Comparison of ENCODE assay signal across 8 cellular contexts in the genomic region with DNA sequence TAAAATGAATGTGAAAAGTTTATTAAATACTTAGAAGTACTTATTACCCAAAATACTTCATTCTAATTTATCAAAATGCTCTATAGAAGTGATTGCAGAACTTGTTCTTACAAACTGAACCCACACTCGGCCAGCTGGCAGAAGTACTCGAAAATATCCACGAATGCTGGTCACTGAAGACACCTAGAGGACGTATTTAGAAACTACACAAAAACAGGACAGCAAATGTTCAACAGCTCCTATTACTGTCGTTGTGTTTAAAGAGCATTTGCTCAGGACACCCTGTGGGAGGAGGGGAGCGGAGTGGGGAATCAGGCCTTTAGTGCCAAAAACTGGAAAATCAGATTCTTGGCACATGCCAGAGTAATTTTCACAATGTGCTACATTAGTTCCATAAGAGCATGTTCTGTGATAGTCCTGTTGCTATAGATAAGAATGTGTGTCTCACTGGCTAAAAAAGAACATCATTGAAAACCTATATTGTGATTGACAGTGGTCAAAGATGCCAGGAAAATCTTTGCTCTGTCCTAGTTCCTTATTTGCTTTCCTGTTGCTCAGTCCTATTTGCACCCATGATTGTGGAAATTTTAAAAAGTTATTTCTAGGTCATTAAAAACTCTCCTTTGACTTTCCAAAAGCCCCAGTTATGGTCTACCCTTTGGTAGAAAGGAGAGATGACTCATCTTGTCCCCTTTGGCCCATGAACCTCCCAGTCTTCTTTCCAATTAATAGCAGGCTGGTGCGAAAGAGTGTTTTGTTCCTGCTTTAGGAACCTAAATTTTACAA. TPM values are rescaled to one million over a fixed set of nuclear protein-coding genes. Genes with fewer than 3 reads are reported as not detected.
DNase-seq lines count a peak whose midpoint lies in the region; ATAC-seq and TF ChIP-seq lines count a peak whose summit lies in the region.

No MANE protein-coding gene starts in this region.

- H3K27me3 ChIP-seq in CD4-positive, CD25-positive, alpha-beta regulatory T cell (ENCODE audit: control insufficient read depth, insufficient read depth, low read length): no peaks in the 10 kb centered on the region
- no peaks in the 10 kb centered on the region for H3K27me3 ChIP-seq in thoracic aorta (replicated peaks; ENCODE audit: insufficient read depth)

- H3K27me3 Mint-ChIP-seq in CD4-positive, CD25-positive, alpha-beta regulatory T cell: peaks cover 11% of the 10 kb centered on the region
- peaks cover 10 to 21% of the 10 kb centered on the region in 2 donors for H3K27me3 Mint-ChIP-seq in natural killer cell treated with Interleukin-12 subunit alpha and Interleukin-12 subunit beta and Interleukin-15 and Interleukin-18, amount 100 ng/mL, for 72 hours

- no peaks in the 10 kb centered on the region for H3K9me3 Mint-ChIP-seq in CD4-positive, CD25-positive, alpha-beta regulatory T cell
- no peaks in the 10 kb centered on the region for H3K9me3 Mint-ChIP-seq in natural killer cell treated with Interleukin-12 subunit alpha and Interleukin-12 subunit beta and Interleukin-15 and Interleukin-18, amount 100 ng/mL, for 72 hours

- TF ChIP-seq CTCF in fibroblast of mammary gland (conservative IDR thresholded peaks at IDR 0.05; ENCODE audit: control insufficient read depth, insufficient read depth, low read depth, low read length) (peak; percentile 70), thoracic aorta (IDR thresholded peaks at IDR 0.05) (peak; percentile 71)

- H3K9me3 ChIP-seq in CD4-positive, CD25-positive, alpha-beta regulatory T cell (ENCODE audit: control insufficient read depth in 2 of 2, low read length in 2 of 2): no peaks in the 10 kb centered on the region
- H3K9me3 ChIP-seq in thoracic aorta: no peaks in the 10 kb centered on the region

- no peaks in the 10 kb centered on the region for H3K4me1 ChIP-seq in CD4-positive, CD25-positive, alpha-beta regulatory T cell (ENCODE audit: control insufficient read depth, insufficient read depth, low read length, poor library complexity, severe bottlenecking)
- no peaks in the 10 kb centered on the region for H3K4me1 ChIP-seq in thoracic aorta (ENCODE audit: control insufficient read depth in 1 of 2, low read depth in 2 of 2)

- peak in 2 of 3 donors; percentile 45 to 68 for DNase-seq in CD4-positive, CD25-positive, alpha-beta regulatory T cell
- peak; percentile 52 for DNase-seq in NCI-H82 treated with DMSO at 0.1 percent for 48 hours (lab: John Stamatoyannopoulos, UW; ENCODE audit: unreplicated experiment)
- peak; percentile 3 for DNase-seq in activated CD8-positive, alpha-beta memory T cell treated with anti-CD3 and anti-CD28 coated beads, Interleukin-2, amount 50 U/mL, for 1 hour (ENCODE audit: extremely low read depth)
- peak; percentile 87 for DNase-seq in fibroblast of mammary gland (ENCODE audit: low read depth)
- DNase-seq in natural killer cell treated with Interleukin-12 subunit alpha and Interleukin-12 subunit beta and Interleukin-15 and Interleukin-18, amount 100 ng/mL, for 72 hours (ENCODE audit: low spot score): peak; percentile 63
- DNase-seq in thoracic aorta (ENCODE audit: low spot score): no peak

- H3K4me3 Mint-ChIP-seq in CD4-positive, CD25-positive, alpha-beta regulatory T cell: no peak overlapping the region
- no peak overlapping the region for H3K4me3 Mint-ChIP-seq in natural killer cell treated with Interleukin-12 subunit alpha and Interleukin-12 subunit beta and Interleukin-15 and Interleukin-18, amount 100 ng/mL, for 72 hours

- no peaks in the 10 kb centered on the region for H3K36me3 ChIP-seq in CD4-positive, CD25-positive, alpha-beta regulatory T cell (ENCODE audit: control insufficient read depth, insufficient read depth, low read length)
- no peaks in the 10 kb centered on the region for H3K36me3 ChIP-seq in thoracic aorta

- H3K27ac ChIP-seq in CD4-positive, CD25-positive, alpha-beta regulatory T cell (ENCODE audit: insufficient read depth, low read length, poor library complexity, severe bottlenecking): no peak overlapping the region
- H3K27ac ChIP-seq in thoracic aorta: no peak overlapping the region

- H3K4me1 Mint-ChIP-seq in CD4-positive, CD25-positive, alpha-beta regulatory T cell: no peaks in the 10 kb centered on the region
- no peaks in the 10 kb centered on the region for H3K4me1 Mint-ChIP-seq in natural killer cell treated with Interleukin-12 subunit alpha and Interleukin-12 subunit beta and Interleukin-15 and Interleukin-18, amount 100 ng/mL, for 72 hours (ENCODE audit: low read depth in 2 of 2)

- peak; percentile 50 to 64 for ATAC-seq in CD4-positive, CD25-positive, alpha-beta regulatory T cell (ENCODE audit: low read depth in 2 of 2)
- ATAC-seq in GM19043 (IDR thresholded peaks at IDR 0.05; ENCODE audit: low read depth, unreplicated experiment): peak; percentile 74
- ATAC-seq in HG03565 (IDR thresholded peaks at IDR 0.05; ENCODE audit: unreplicated experiment): peak; percentile 88
- peak in 1 of 2 donors; percentile 65 for ATAC-seq in natural killer cell treated with Interleukin-12 subunit alpha and Interleukin-12 subunit beta and Interleukin-15 and Interleukin-18, amount 100 ng/mL, for 72 hours
- peak; percentile 55 for ATAC-seq in thoracic aorta (ENCODE audit: insufficient number of reproducible peaks, low FRiP score, low read depth)

- no peak overlapping the region for H3K4me3 ChIP-seq in CD4-positive, CD25-positive, alpha-beta regulatory T cell (ENCODE audit: low read depth, low read length)
- no peak overlapping the region for H3K4me3 ChIP-seq in fibroblast of mammary gland (ENCODE audit: control insufficient read depth, low read depth, low read length)
- no peak overlapping the region for H3K4me3 ChIP-seq in thoracic aorta

- H3K36me3 Mint-ChIP-seq in CD4-positive, CD25-positive, alpha-beta regulatory T cell: no peaks in the 10 kb centered on the region
- H3K36me3 Mint-ChIP-seq in natural killer cell treated with Interleukin-12 subunit alpha and Interleukin-12 subunit beta and Interleukin-15 and Interleukin-18, amount 100 ng/mL, for 72 hours: no peaks in the 10 kb centered on the region

- H3K27ac Mint-ChIP-seq in CD4-positive, CD25-positive, alpha-beta regulatory T cell: no peak overlapping the region
- H3K27ac Mint-ChIP-seq in natural killer cell treated with Interleukin-12 subunit alpha and Interleukin-12 subunit beta and Interleukin-15 and Interleukin-18, amount 100 ng/mL, for 72 hours: no peak overlapping the region

RNA-seq across cellular contexts. Expression of gene NRBF2, which starts 49.0 kb away (rescaled TPM):
- 24.4 TPM for total RNA-seq in CD4-positive, CD25-positive, alpha-beta regulatory T cell
- polyA plus RNA-seq in CD4-positive, CD25-positive, alpha-beta regulatory T cell: 10 to 100 TPM; 26.7 to 38.8 (median 29.3) TPM
- total RNA-seq in natural killer cell treated with Interleukin-12 subunit alpha and Interleukin-12 subunit beta and Interleukin-15 and Interleukin-18, amount 100 ng/mL, for 72 hours: 10 to 100 TPM; 20.7 to 32.8 TPM
- total RNA-seq in thoracic aorta: 10 to 100 TPM; 13.1 to 15.6 TPM
